ENCODE assay signal across 1 cellular context in the genomic region with DNA sequence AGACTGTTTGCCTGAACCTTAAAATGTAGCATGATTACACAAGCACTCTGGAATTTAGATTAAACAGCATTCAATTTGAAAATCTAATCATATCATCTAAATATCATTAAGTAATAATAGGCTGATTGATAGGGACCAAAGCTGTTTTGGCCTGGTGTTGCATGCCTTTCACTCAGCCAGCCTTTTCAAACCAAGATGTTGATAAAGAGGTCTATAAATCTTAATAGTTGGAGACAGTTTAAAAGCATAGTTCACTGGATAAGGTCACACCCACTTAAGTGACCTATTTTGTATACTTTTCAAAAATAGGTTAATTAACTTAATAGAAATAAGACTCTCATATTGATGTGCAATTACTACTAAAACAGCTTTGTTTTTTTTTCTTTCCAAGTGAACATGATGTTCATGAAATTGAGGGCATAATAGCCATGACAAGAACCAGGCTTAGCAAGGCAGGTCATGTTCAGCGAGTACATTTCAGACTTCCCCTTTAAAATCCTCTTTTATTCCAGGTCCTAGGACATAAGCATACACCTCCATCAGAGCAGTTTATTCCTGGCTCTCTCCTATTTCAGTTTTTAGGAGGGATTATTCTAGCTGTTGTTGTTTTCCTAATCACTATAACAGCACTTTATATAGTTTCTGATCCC.
TF ChIP-seq lines count a peak whose summit lies in the region.

No MANE protein-coding gene starts in this region.

TF ChIP-seq in HEK293, 187 proteins besides CTCF, POLR2A, EP300 and RAD21 (continued from another document):
- TF ChIP-seq TCF7L2 (IDR thresholded peaks at IDR 0.05; ENCODE audit: borderline replicate concordance, low read depth, low read length): peak; percentile 78; the same call in 1 of the 2 replicates
- TF ChIP-seq ZNF571 (tag by site-specific recombination; IDR thresholded peaks at IDR 0.05): no peak
- TF ChIP-seq OVOL3 (tag by site-specific recombination; IDR thresholded peaks at IDR 0.05): no peak
- peak; percentile 73; the same call in 1 of the 2 replicates for TF ChIP-seq WT1 (tag by site-specific recombination; IDR thresholded peaks at IDR 0.05)
- TF ChIP-seq ZNF830 (tag by site-specific recombination; IDR thresholded peaks at IDR 0.05; ENCODE audit: low read depth): no peak
- TF ChIP-seq ZNF366 (tag by site-specific recombination; conservative IDR thresholded peaks at IDR 0.05): peak; percentile 63
- TF ChIP-seq SP7 (tag by site-specific recombination; IDR thresholded peaks at IDR 0.05): no peak
- no peak for TF ChIP-seq ZNF341 (tag by site-specific recombination; IDR thresholded peaks at IDR 0.05; ENCODE audit: low read depth)
- 0 out of 2 replicates have a peak, but pooled peaks have one; percentile 37 for TF ChIP-seq MZF1 (tag by site-specific recombination; IDR thresholded peaks at IDR 0.05; ENCODE audit: borderline replicate concordance)
- TF ChIP-seq ZNF843 (tag by site-specific recombination; IDR thresholded peaks at IDR 0.05): peak; percentile 75
- TF ChIP-seq ZNF133 (tag by site-specific recombination; IDR thresholded peaks at IDR 0.05): no peak
- TF ChIP-seq, protein P1, sequence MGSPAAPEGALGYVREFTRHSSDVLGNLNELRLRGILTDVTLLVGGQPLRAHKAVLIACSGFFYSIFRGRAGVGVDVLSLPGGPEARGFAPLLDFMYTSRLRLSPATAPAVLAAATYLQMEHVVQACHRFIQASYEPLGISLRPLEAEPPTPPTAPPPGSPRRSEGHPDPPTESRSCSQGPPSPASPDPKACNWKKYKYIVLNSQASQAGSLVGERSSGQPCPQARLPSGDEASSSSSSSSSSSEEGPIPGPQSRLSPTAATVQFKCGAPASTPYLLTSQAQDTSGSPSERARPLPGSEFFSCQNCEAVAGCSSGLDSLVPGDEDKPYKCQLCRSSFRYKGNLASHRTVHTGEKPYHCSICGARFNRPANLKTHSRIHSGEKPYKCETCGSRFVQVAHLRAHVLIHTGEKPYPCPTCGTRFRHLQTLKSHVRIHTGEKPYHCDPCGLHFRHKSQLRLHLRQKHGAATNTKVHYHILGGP (tag by site-specific recombination; IDR thresholded peaks at IDR 0.05): 0 out of 2 replicates have a peak, but pooled peaks have one; percentile 14
- TF ChIP-seq KLF9 (tag by site-specific recombination; IDR thresholded peaks at IDR 0.05; ENCODE audit: low read depth): peak; percentile 29; the same call in 1 of the 2 replicates
- peak; percentile 68 for TF ChIP-seq KLF10 (tag by site-specific recombination; IDR thresholded peaks at IDR 0.05)
- TF ChIP-seq, protein P2, sequence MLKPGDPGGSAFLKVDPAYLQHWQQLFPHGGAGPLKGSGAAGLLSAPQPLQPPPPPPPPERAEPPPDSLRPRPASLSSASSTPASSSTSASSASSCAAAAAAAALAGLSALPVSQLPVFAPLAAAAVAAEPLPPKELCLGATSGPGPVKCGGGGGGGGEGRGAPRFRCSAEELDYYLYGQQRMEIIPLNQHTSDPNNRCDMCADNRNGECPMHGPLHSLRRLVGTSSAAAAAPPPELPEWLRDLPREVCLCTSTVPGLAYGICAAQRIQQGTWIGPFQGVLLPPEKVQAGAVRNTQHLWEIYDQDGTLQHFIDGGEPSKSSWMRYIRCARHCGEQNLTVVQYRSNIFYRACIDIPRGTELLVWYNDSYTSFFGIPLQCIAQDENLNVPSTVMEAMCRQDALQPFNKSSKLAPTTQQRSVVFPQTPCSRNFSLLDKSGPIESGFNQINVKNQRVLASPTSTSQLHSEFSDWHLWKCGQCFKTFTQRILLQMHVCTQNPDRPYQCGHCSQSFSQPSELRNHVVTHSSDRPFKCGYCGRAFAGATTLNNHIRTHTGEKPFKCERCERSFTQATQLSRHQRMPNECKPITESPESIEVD (tag by site-specific recombination; IDR thresholded peaks at IDR 0.05): peak; percentile 92
- TF ChIP-seq, protein P3, sequence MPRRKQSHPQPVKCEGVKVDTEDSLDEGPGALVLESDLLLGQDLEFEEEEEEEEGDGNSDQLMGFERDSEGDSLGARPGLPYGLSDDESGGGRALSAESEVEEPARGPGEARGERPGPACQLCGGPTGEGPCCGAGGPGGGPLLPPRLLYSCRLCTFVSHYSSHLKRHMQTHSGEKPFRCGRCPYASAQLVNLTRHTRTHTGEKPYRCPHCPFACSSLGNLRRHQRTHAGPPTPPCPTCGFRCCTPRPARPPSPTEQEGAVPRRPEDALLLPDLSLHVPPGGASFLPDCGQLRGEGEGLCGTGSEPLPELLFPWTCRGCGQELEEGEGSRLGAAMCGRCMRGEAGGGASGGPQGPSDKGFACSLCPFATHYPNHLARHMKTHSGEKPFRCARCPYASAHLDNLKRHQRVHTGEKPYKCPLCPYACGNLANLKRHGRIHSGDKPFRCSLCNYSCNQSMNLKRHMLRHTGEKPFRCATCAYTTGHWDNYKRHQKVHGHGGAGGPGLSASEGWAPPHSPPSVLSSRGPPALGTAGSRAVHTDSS (tag by site-specific recombination; IDR thresholded peaks at IDR 0.05): no peak
- no peak for TF ChIP-seq ZNF174 (tag by site-specific recombination; IDR thresholded peaks at IDR 0.05)
- TF ChIP-seq ZNF624 (tag by site-specific recombination; IDR thresholded peaks at IDR 0.05): no peak
TF ChIP-seq in HEK293: peak in this region for 14.
